In the genomic region with DNA sequence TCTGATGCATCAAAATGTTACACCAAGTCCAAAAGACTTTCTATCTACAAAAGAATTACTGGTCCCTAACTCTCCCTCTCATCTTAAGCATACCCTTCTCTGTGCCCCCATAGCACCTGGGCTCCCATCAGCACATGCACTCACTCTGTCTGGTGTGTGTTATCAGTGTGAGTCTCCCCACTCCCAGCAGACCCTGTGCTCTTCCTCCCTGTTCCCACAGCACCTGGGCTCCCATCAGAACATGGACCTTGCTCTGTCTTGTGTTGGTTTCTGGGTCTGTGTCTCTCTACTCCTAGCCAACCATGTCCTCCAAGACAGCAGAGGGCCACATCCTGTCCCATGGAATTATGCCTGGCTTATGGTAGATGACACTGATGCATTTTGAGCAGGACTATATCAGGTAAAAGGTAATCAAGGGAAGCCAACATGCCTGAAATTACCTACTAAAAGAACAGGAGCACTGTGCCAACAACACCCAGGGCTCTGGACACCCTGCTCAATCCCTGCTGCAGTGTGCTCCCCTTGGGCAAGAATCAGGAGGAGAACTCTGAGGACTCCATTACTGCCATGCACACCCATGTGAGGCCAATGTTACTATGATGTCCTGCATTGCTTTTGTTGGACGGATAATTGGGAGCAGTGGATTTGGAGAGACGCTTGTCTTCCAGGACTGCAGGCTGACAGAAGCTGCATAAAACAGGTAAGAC, we compare ENCODE assay signal across 14 cellular contexts. TPM values are rescaled to one million over a fixed set of nuclear protein-coding genes. Genes with fewer than 3 reads are reported as not detected.
DNase-seq lines count a peak whose midpoint lies in the region; ATAC-seq and TF ChIP-seq lines count a peak whose summit lies in the region.
"Had no signal": no experiment of that assay in that cellular context is flagged by ENCODE, and none has a peak within 500 bp of the region (broad histone marks: within the 10 kb centered on the region; RNA-seq: fewer than 3 reads in every experiment).

No MANE protein-coding gene starts in this region.

- no peaks in the 10 kb centered on the region for H3K36me3 ChIP-seq in BE2C

- POLR2A ChIA-PET in activated CD4-positive, alpha-beta memory T cell treated with anti-CD3 and anti-CD28 coated beads, Interleukin-2, amount 10 ng/mL, durations not matched to agents 7 days and 5 days (lab: Charles Lee): no interaction called here
- POLR2A ChIA-PET in activated CD4-positive, alpha-beta memory T cell treated with anti-CD3 and anti-CD28 coated beads for 36 hours (lab: Charles Lee): no interaction called here

- CTCF ChIA-PET in activated CD4-positive, alpha-beta memory T cell treated with anti-CD3 and anti-CD28 coated beads, Interleukin-2, amount 10 ng/mL, durations not matched to agents 7 days and 5 days (lab: Charles Lee): no interaction called here
- CTCF ChIA-PET in activated CD4-positive, alpha-beta memory T cell treated with anti-CD3 and anti-CD28 coated beads for 36 hours (lab: Charles Lee): no interaction called here

- peak; percentile 4 for DNase-seq in activated CD4-positive, alpha-beta memory T cell treated with anti-CD3 and anti-CD28 coated beads, Interleukin-2, amount 10 ng/mL, durations not matched to agents 7 days and 5 days
- DNase-seq in activated CD4-positive, alpha-beta memory T cell treated with anti-CD3 and anti-CD28 coated beads for 36 hours: no peak
- peak; percentile 55 for DNase-seq in chondrocyte (ENCODE audit: low spot score)
- peak; percentile 28 for DNase-seq in islet precursor cell
- DNase-seq in BE2C: no peak
- no peak for DNase-seq in DMS153 treated with DMSO at 0.1 percent for 48 hours (lab: John Stamatoyannopoulos, UW; ENCODE audit: unreplicated experiment)
- DNase-seq: 8988T; AML-193; CD4-positive, alpha-beta memory T cell; DND-41; GDM1; GM23248 had no signal

- H3K4me1 ChIP-seq in BE2C: no peaks in the 10 kb centered on the region

- intact Hi-C loops in activated CD4-positive, alpha-beta memory T cell treated with anti-CD3 and anti-CD28 coated beads for 36 hours (cut with micrococcal nuclease): no loop called here

- H3K4me3 ChIP-seq in BE2C (ENCODE audit: low read depth, low read length): no peak overlapping the region
- H3K4me3 ChIP-seq: GM23248 had no signal

- ATAC-seq in stimulated activated memory B cell treated with anti-CD40 and anti-IgM and Interleukin-4, amounts not matched to agents 10 μg/mL and 1 μg/mL and 100 μg/mL, for 72 hours: peak; percentile 12
- no peak for ATAC-seq in HG03460 (IDR thresholded peaks at IDR 0.05; ENCODE audit: unreplicated experiment)

- H3K4me3 Mint-ChIP-seq in activated CD4-positive, alpha-beta memory T cell treated with anti-CD3 and anti-CD28 coated beads, Interleukin-2, amount 10 ng/mL, durations not matched to agents 7 days and 5 days: no peak overlapping the region
- no peak overlapping the region for H3K4me3 Mint-ChIP-seq in activated CD4-positive, alpha-beta memory T cell treated with anti-CD3 and anti-CD28 coated beads for 36 hours
- no peak overlapping the region for H3K4me3 Mint-ChIP-seq in chondrocyte (ENCODE audit: unreplicated experiment)
- H3K4me3 Mint-ChIP-seq in stimulated activated memory B cell treated with anti-CD40 and anti-IgM and Interleukin-4, amounts not matched to agents 10 μg/mL and 1 μg/mL and 100 μg/mL, for 72 hours: no peak overlapping the region
- H3K4me3 Mint-ChIP-seq: CD4-positive, alpha-beta memory T cell had no signal

- H3K36me3 Mint-ChIP-seq in activated CD4-positive, alpha-beta memory T cell treated with anti-CD3 and anti-CD28 coated beads, Interleukin-2, amount 10 ng/mL, durations not matched to agents 7 days and 5 days (ENCODE audit: low read depth): no peaks in the 10 kb centered on the region
- H3K36me3 Mint-ChIP-seq in activated CD4-positive, alpha-beta memory T cell treated with anti-CD3 and anti-CD28 coated beads for 36 hours: no peaks in the 10 kb centered on the region
- no peaks in the 10 kb centered on the region for H3K36me3 Mint-ChIP-seq in chondrocyte (ENCODE audit: low read depth)
- H3K36me3 Mint-ChIP-seq in stimulated activated memory B cell treated with anti-CD40 and anti-IgM and Interleukin-4, amounts not matched to agents 10 μg/mL and 1 μg/mL and 100 μg/mL, for 72 hours: no peaks in the 10 kb centered on the region
- H3K36me3 Mint-ChIP-seq: CD4-positive, alpha-beta memory T cell had no signal

- H3K27me3 Mint-ChIP-seq in activated CD4-positive, alpha-beta memory T cell treated with anti-CD3 and anti-CD28 coated beads, Interleukin-2, amount 10 ng/mL, durations not matched to agents 7 days and 5 days: peaks cover 28% of the 10 kb centered on the region
- peaks cover 34% of the 10 kb centered on the region for H3K27me3 Mint-ChIP-seq in activated CD4-positive, alpha-beta memory T cell treated with anti-CD3 and anti-CD28 coated beads for 36 hours
- no peaks in the 10 kb centered on the region for H3K27me3 Mint-ChIP-seq in chondrocyte (ENCODE audit: low read depth)
- peaks cover 51% of the 10 kb centered on the region for H3K27me3 Mint-ChIP-seq in stimulated activated memory B cell treated with anti-CD40 and anti-IgM and Interleukin-4, amounts not matched to agents 10 μg/mL and 1 μg/mL and 100 μg/mL, for 72 hours

- no peaks in the 10 kb centered on the region for H3K9me3 ChIP-seq in BE2C

- no peak overlapping the region for H3K27ac Mint-ChIP-seq in activated CD4-positive, alpha-beta memory T cell treated with anti-CD3 and anti-CD28 coated beads, Interleukin-2, amount 10 ng/mL, durations not matched to agents 7 days and 5 days
- no peak overlapping the region for H3K27ac Mint-ChIP-seq in activated CD4-positive, alpha-beta memory T cell treated with anti-CD3 and anti-CD28 coated beads for 36 hours
- H3K27ac Mint-ChIP-seq in chondrocyte (ENCODE audit: unreplicated experiment): no peak overlapping the region
- no peak overlapping the region for H3K27ac Mint-ChIP-seq in stimulated activated memory B cell treated with anti-CD40 and anti-IgM and Interleukin-4, amounts not matched to agents 10 μg/mL and 1 μg/mL and 100 μg/mL, for 72 hours
- H3K27ac Mint-ChIP-seq: CD4-positive, alpha-beta memory T cell had no signal

- H3K4me1 Mint-ChIP-seq in activated CD4-positive, alpha-beta memory T cell treated with anti-CD3 and anti-CD28 coated beads, Interleukin-2, amount 10 ng/mL, durations not matched to agents 7 days and 5 days: no peaks in the 10 kb centered on the region
- H3K4me1 Mint-ChIP-seq in activated CD4-positive, alpha-beta memory T cell treated with anti-CD3 and anti-CD28 coated beads for 36 hours (ENCODE audit: low read depth): peaks cover 3% of the 10 kb centered on the region
- no peaks in the 10 kb centered on the region for H3K4me1 Mint-ChIP-seq in chondrocyte (ENCODE audit: low read depth)
- H3K4me1 Mint-ChIP-seq in stimulated activated memory B cell treated with anti-CD40 and anti-IgM and Interleukin-4, amounts not matched to agents 10 μg/mL and 1 μg/mL and 100 μg/mL, for 72 hours: no peaks in the 10 kb centered on the region
- H3K4me1 Mint-ChIP-seq: CD4-positive, alpha-beta memory T cell had no signal

- no peak for TF ChIP-seq CTCF in chondrocyte (IDR thresholded peaks at IDR 0.05)
- TF ChIP-seq CTCF in BE2C (IDR thresholded peaks at IDR 0.05; ENCODE audit: low read depth, low read length): no peak

- no peaks in the 10 kb centered on the region for H3K9me3 Mint-ChIP-seq in activated CD4-positive, alpha-beta memory T cell treated with anti-CD3 and anti-CD28 coated beads, Interleukin-2, amount 10 ng/mL, durations not matched to agents 7 days and 5 days
- H3K9me3 Mint-ChIP-seq in activated CD4-positive, alpha-beta memory T cell treated with anti-CD3 and anti-CD28 coated beads for 36 hours: no peaks in the 10 kb centered on the region
- H3K9me3 Mint-ChIP-seq in chondrocyte (ENCODE audit: low read depth): peaks cover 8% of the 10 kb centered on the region
- no peaks in the 10 kb centered on the region for H3K9me3 Mint-ChIP-seq in stimulated activated memory B cell treated with anti-CD40 and anti-IgM and Interleukin-4, amounts not matched to agents 10 μg/mL and 1 μg/mL and 100 μg/mL, for 72 hours

- H3K27me3 ChIP-seq in BE2C: no peaks in the 10 kb centered on the region

RNA-seq across cellular contexts. Expression of a gene that starts 34.3 kb away (rescaled TPM):
- total RNA-seq in activated CD4-positive, alpha-beta memory T cell treated with anti-CD3 and anti-CD28 coated beads, Interleukin-2, amount 10 ng/mL, durations not matched to agents 7 days and 5 days: not detected
- not detected for total RNA-seq in activated CD4-positive, alpha-beta memory T cell treated with anti-CD3 and anti-CD28 coated beads for 36 hours
- not detected in 3 replicates for total RNA-seq in chondrocyte
- not detected for polyA plus RNA-seq in BE2C (2012; ENCODE audit: insufficient read depth, insufficient read length, low read depth)
- total RNA-seq: CD4-positive, alpha-beta memory T cell; GM23248 had no signal
- polyA plus RNA-seq: CD4-positive, alpha-beta memory T cell; GM23248 had no signal

Comparison
In these comparisons a context has a peak if more than half of its experiments do, and no peak if none do; other contexts are left out.
1. DNase-seq: peak in activated CD4-positive, alpha-beta memory T cell treated with anti-CD3 and anti-CD28 coated beads, Interleukin-2, amount 10 ng/mL, durations not matched to agents 7 days and 5 days (single experiment), chondrocyte (single experiment) and islet precursor cell (single experiment); none in activated CD4-positive, alpha-beta memory T cell treated with anti-CD3 and anti-CD28 coated beads for 36 hours (single experiment), BE2C (single experiment) and DMS153 treated with DMSO at 0.1 percent for 48 hours (single experiment).